10 cellular contexts compared by ENCODE assay signal in the genomic region with DNA sequence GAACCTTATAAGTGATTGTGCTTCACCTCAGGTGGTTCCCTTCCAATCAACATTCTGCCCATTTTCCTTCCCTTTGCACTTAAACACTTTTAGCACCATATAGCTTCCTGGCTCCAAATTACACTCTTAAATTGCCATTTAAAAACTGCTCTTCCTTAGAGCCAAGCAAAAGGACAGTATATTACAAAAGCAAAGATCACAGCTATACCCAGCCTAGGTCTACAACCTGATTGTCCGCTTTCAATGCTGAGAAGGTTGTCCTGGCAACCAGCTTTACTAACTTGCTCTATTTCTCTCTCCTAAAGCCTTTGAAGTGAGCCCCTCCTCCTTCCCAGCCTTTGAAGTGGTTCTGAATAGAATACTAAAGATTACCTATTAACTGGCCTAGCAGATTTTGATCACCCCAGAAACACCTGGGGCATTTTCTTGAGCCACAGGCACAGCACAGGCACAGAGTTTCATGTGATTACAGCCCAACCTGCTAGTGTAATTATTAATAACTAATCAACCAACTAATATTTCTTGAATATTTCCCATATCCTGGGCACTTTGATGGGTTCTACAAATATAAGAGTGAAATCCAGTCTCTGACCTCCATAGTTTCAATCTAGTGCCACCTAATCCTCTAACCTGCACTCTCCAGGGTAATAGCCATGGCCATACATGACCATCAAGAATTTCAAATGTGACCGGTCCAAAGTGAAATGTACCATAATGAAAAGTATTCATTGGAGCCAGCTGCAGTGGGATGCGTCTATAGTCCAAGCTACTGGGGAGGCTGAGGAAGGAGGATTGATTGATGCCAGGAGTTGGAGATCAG.
DNase-seq lines count a peak whose midpoint lies in the region; ATAC-seq and TF ChIP-seq lines count a peak whose summit lies in the region.
"Had no signal": no experiment of that assay in that cellular context is flagged by ENCODE, and none has a peak within 500 bp of the region (broad histone marks: within the 10 kb centered on the region; RNA-seq: fewer than 3 reads in every experiment).

No MANE protein-coding gene starts in this region.

- H3K9me3 ChIP-seq in PC-3 (ENCODE audit: low read length) (no peaks in the 10 kb centered on the region), ovary (no peaks in the 10 kb centered on the region)

- H3K27ac ChIP-seq in RWPE1 (no peak overlapping the region), PC-3 (ENCODE audit: low read length) (no peak overlapping the region), ovary (no peak overlapping the region)

- CTCF ChIA-PET in activated CD8-positive, alpha-beta memory T cell treated with anti-CD3 and anti-CD28 coated beads, Interleukin-2, amount 10 ng/mL, durations not matched to agents 7 days and 5 days (lab: Charles Lee) = no interaction called here
- CTCF ChIA-PET in RWPE1 (lab: Yijun Ruan, JAX) (no interaction called here), PC-3 (lab: Charles Lee) (no interaction called here)

- H3K36me3 Mint-ChIP-seq in progenitor cell of endocrine pancreas (ENCODE audit: insufficient read depth) = peaks cover 4% of the 10 kb centered on the region
- H3K36me3 Mint-ChIP-seq in activated CD8-positive, alpha-beta memory T cell treated with anti-CD3 and anti-CD28 coated beads, Interleukin-2, amount 10 ng/mL, durations not matched to agents 7 days and 5 days = no peaks in the 10 kb centered on the region

- peak overlapping the region; percentile 41 for H3K27ac Mint-ChIP-seq in progenitor cell of endocrine pancreas
- no peak overlapping the region for H3K27ac Mint-ChIP-seq in activated CD8-positive, alpha-beta memory T cell treated with anti-CD3 and anti-CD28 coated beads, Interleukin-2, amount 10 ng/mL, durations not matched to agents 7 days and 5 days

- H2AFZ ChIP-seq in PC-3 (ENCODE audit: low read length) = no peak overlapping the region

- no peaks in the 10 kb centered on the region for H3K79me2 ChIP-seq in PC-3 (ENCODE audit: low read length)

- H3K9me2 ChIP-seq in PC-3 (replicated peaks; ENCODE audit: low read length) = no peaks in the 10 kb centered on the region

- H3K4me1 Mint-ChIP-seq in progenitor cell of endocrine pancreas (ENCODE audit: low read depth) = peaks cover 14% of the 10 kb centered on the region
- no peaks in the 10 kb centered on the region for H3K4me1 Mint-ChIP-seq in activated CD8-positive, alpha-beta memory T cell treated with anti-CD3 and anti-CD28 coated beads, Interleukin-2, amount 10 ng/mL, durations not matched to agents 7 days and 5 days

- H3K4me2 ChIP-seq in PC-3 (ENCODE audit: low read length) = no peak overlapping the region

- TF ChIP-seq CTCF in progenitor cell of endocrine pancreas (IDR thresholded peaks at IDR 0.05; ENCODE audit: unreplicated experiment) (no peak), RWPE1 (conservative IDR thresholded peaks at IDR 0.05; ENCODE audit: low read depth) (no peak), PC-3 (conservative IDR thresholded peaks at IDR 0.05; ENCODE audit: low read depth, low read length) (no peak), ovary (IDR thresholded peaks at IDR 0.05) (no peak)

- ATAC-seq in GM19351 (IDR thresholded peaks at IDR 0.05; ENCODE audit: unreplicated experiment) (peak; percentile 68), HG02852 (IDR thresholded peaks at IDR 0.05; ENCODE audit: unreplicated experiment) (peak; percentile 81), PC-3 (no peak)
- ATAC-seq in activated CD8-positive, alpha-beta memory T cell treated with anti-CD3 and anti-CD28 coated beads, Interleukin-2, amount 10 ng/mL, durations not matched to agents 7 days and 5 days = no peak

- no peak for TF ChIP-seq POLR2A in ovary (IDR thresholded peaks at IDR 0.05)

- BruUV-seq in PC-3 (replicated peaks; lab: Mats Ljungman, UMichigan) = no TSS peak

- intact Hi-C loops in PC-3 (cut with micrococcal nuclease) = no loop called here
- intact Hi-C loops in ovary (cut with DNase I) = no loop called here

- H3K4me3 ChIP-seq in PC-3 (ENCODE audit: low read length) (no peak overlapping the region), ovary (no peak overlapping the region)

- H3K27me3 ChIP-seq in PC-3 (ENCODE audit: low read length) (no peaks in the 10 kb centered on the region), ovary (no peaks in the 10 kb centered on the region)

- H3K4me1 ChIP-seq in PC-3 (ENCODE audit: insufficient read depth, low read length) (no peaks in the 10 kb centered on the region), ovary (ENCODE audit: insufficient read depth) (no peaks in the 10 kb centered on the region)

- no peak overlapping the region for H3K9ac ChIP-seq in PC-3 (ENCODE audit: low read length)

- H3K36me3 ChIP-seq in PC-3 (ENCODE audit: low read depth, low read length) = no peaks in the 10 kb centered on the region
- no peaks in the 10 kb centered on the region for H3K36me3 ChIP-seq in ovary

- POLR2A ChIA-PET in RWPE1 (lab: Yijun Ruan, JAX; ENCODE audit: low non-redundant PET) = no interaction called here
- POLR2A ChIA-PET in PC-3 (lab: Charles Lee; ENCODE audit: unreplicated experiment) = no interaction called here

- H3K27me3 Mint-ChIP-seq in progenitor cell of endocrine pancreas = no peaks in the 10 kb centered on the region
- no peaks in the 10 kb centered on the region for H3K27me3 Mint-ChIP-seq in activated CD8-positive, alpha-beta memory T cell treated with anti-CD3 and anti-CD28 coated beads, Interleukin-2, amount 10 ng/mL, durations not matched to agents 7 days and 5 days

- peak; percentile 30 for DNase-seq in NCI-H2227 treated with DMSO at 0.1 percent for 48 hours (lab: John Stamatoyannopoulos, UW)
- peak; percentile 21 for DNase-seq in progenitor cell of endocrine pancreas (ENCODE audit: low spot score, unreplicated experiment)
- no peak for DNase-seq in activated CD8-positive, alpha-beta memory T cell treated with anti-CD3 and anti-CD28 coated beads, Interleukin-2, amount 10 ng/mL, durations not matched to agents 7 days and 5 days
- no peak for DNase-seq in RWPE1 (ENCODE audit: low spot score)
- DNase-seq in PC-3 = no peak
- DNase-seq in ovary = no peak
- DNase-seq: mesenchymal stem cell, NCI-H774 had no signal

- no peaks in the 10 kb centered on the region for H3F3A ChIP-seq in PC-3 (ENCODE audit: low read length, unreplicated experiment)

- WGBS in ovary, 3 donors = 94 to 96% (median 95%) methylated on average over 3 of the region's 3 CpGs

- no peak for TF ChIP-seq EP300 in ovary (IDR thresholded peaks at IDR 0.05)

- H3K9me3 Mint-ChIP-seq in progenitor cell of endocrine pancreas (ENCODE audit: low read depth) = peaks cover 16% of the 10 kb centered on the region
- no peaks in the 10 kb centered on the region for H3K9me3 Mint-ChIP-seq in activated CD8-positive, alpha-beta memory T cell treated with anti-CD3 and anti-CD28 coated beads, Interleukin-2, amount 10 ng/mL, durations not matched to agents 7 days and 5 days (ENCODE audit: low read depth)

- peak overlapping the region; percentile 29 for H3K4me3 Mint-ChIP-seq in progenitor cell of endocrine pancreas (ENCODE audit: low read depth)
- H3K4me3 Mint-ChIP-seq in activated CD8-positive, alpha-beta memory T cell treated with anti-CD3 and anti-CD28 coated beads, Interleukin-2, amount 10 ng/mL, durations not matched to agents 7 days and 5 days = no peak overlapping the region

- H4K20me1 ChIP-seq in PC-3 (ENCODE audit: low read length) = no peaks in the 10 kb centered on the region

Comparison
In these comparisons a context has a peak if more than half of its experiments do, and no peak if none do; other contexts are left out.
1. ATAC-seq: peak in GM19351 (single experiment) and HG02852 (single experiment); none in activated CD8-positive, alpha-beta memory T cell treated with anti-CD3 and anti-CD28 coated beads, Interleukin-2, amount 10 ng/mL, durations not matched to agents 7 days and 5 days (single experiment) and PC-3 (single experiment).
2. DNase-seq: peak in NCI-H2227 treated with DMSO at 0.1 percent for 48 hours (single experiment) and progenitor cell of endocrine pancreas (single experiment); none in activated CD8-positive, alpha-beta memory T cell treated with anti-CD3 and anti-CD28 coated beads, Interleukin-2, amount 10 ng/mL, durations not matched to agents 7 days and 5 days (single experiment), RWPE1 (single experiment), PC-3 (single experiment) and ovary (0 of 5).